ENCODE assay signal across 1 cellular context in genomic region chr6:35731736-35732532, GRCh38.
A peak's percentile ranks its signal among the peaks of the same experiment; 100 is the strongest.
TF ChIP-seq lines count a peak whose summit lies in the region.

No MANE protein-coding gene starts in this region.

TF ChIP-seq in HepG2, 621 proteins besides CTCF, POLR2A, EP300 and RAD21 (continued from another document):
- TF ChIP-seq NR2C2 (CRISPR knock-in tag; IDR thresholded peaks at IDR 0.05; ENCODE audit: borderline replicate concordance): peak; percentile 64; the same call in 1 of the 2 replicates
- TF ChIP-seq NR3C1 (CRISPR knock-in tag; IDR thresholded peaks at IDR 0.05): no peak
- no peak for TF ChIP-seq ZNF20 (CRISPR knock-in tag; IDR thresholded peaks at IDR 0.05)
- TF ChIP-seq PPARG (CRISPR knock-in tag; conservative IDR thresholded peaks at IDR 0.05): 0 out of 2 replicates have a peak, but pooled peaks have one; percentile 20
- TF ChIP-seq DNMT1 (CRISPR knock-in tag; IDR thresholded peaks at IDR 0.05): no peak
- no peak for TF ChIP-seq DMTF1 (CRISPR knock-in tag; IDR thresholded peaks at IDR 0.05)
- TF ChIP-seq PHB2 (IDR thresholded peaks at IDR 0.05; ENCODE audit: partially characterized antibody): no peak
- TF ChIP-seq ZNF720 (CRISPR knock-in tag; IDR thresholded peaks at IDR 0.05): no peak
- TF ChIP-seq MTA1 (CRISPR knock-in tag; IDR thresholded peaks at IDR 0.05; ENCODE audit: borderline replicate concordance): peak; percentile 90; the same call in 1 of the 2 replicates
